11 cellular contexts compared by ENCODE assay signal in the genomic region with DNA sequence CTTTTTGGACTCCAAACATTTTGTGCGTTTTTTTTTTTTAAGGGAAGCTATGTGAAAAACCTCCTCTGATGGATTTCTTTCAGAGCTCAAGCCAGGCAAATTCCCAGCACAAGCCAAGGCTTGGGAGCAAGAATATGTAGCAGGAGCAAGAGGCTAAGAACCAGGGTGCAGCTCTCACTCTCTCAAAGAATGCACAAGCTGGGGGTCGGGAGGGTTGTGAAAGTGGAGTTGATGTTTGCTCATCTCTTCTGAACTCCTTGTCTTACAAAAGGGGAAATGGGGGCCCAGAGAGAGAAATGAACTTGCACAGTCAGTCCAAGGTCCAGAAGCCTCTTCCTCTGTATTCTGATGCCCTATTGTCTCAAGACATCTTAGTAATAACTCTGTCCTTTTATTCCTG. TPM values are rescaled to one million over a fixed set of nuclear protein-coding genes. Genes with fewer than 3 reads are reported as not detected.
DNase-seq lines count a peak whose midpoint lies in the region; ATAC-seq and TF ChIP-seq lines count a peak whose summit lies in the region.
"Had no signal": no experiment of that assay in that cellular context is flagged by ENCODE, and none has a peak within 500 bp of the region (broad histone marks: within the 10 kb centered on the region; RNA-seq: fewer than 3 reads in every experiment).

No MANE protein-coding gene starts in this region.

- intact Hi-C loops in mammary epithelial cell (cut with micrococcal nuclease) = no loop called here

- H3K27ac ChIP-seq in mammary epithelial cell (ENCODE audit: insufficient read depth, low read depth, low read length) (no peak overlapping the region), skin epidermis (peak overlapping the region in 20 of 21 experiments; percentile 28 to 99 (median 80))

- dilution Hi-C loops in mammary epithelial cell (cut with HindIII; ENCODE audit: low sequenced_read_pairs) = loop anchor here (25.0 kb wide), 1 partner anchor 172 kb away; no protein-coding TSS in a partner anchor

- H3K4me3 ChIP-seq in NB4 (ENCODE audit: low read depth, low read length) (no peak overlapping the region), mammary epithelial cell (replicated peaks in 1 of 3; ENCODE audit: insufficient read depth in 1 of 3, low read depth in 2 of 3, low read length in 3 of 3) (no peak overlapping the region), skin epidermis (no peak overlapping the region)

- H3K4me1 ChIP-seq in mammary epithelial cell (ENCODE audit: insufficient read depth, low read length) = peaks cover 42% of the 10 kb centered on the region

- H3K4me2 ChIP-seq in mammary epithelial cell (ENCODE audit: insufficient read depth, low read depth, low read length) = no peak overlapping the region

- no peaks in the 10 kb centered on the region for H3K36me3 ChIP-seq in mammary epithelial cell (ENCODE audit: insufficient read depth, low read length)

- peak overlapping the region; percentile 25 for H2AFZ ChIP-seq in mammary epithelial cell (ENCODE audit: low read depth, low read length)

- in situ Hi-C loops in mammary epithelial cell (cut with MboI; ENCODE audit: low sequenced_read_pairs in 2 of 2) = loop anchor here (10.0 to 25.0 kb wide), 2 partner anchors 179 to 322 kb away; no protein-coding TSS in a partner anchor

- WGBS in mammary epithelial cell (ENCODE audit: low coverage, missing lambda C conversion rate) = 10% methylated on average over 2 of the region's 2 CpGs

- TF ChIP-seq CTCF in NB4 (IDR thresholded peaks at IDR 0.05; ENCODE audit: low read depth, low read length) = no peak
- TF ChIP-seq CTCF in mammary epithelial cell (conservative IDR thresholded peaks at IDR 0.05 in 1 of 2, IDR thresholded peaks at IDR 0.05 in 1 of 2; ENCODE audit: extremely low read depth in 1 of 2, insufficient read depth in 1 of 2, low read depth in 1 of 2, low read length in 2 of 2) = no peak

- CTCF ChIA-PET in mammary epithelial cell (lab: Charles Lee; ENCODE audit: low non-redundant PET) = interaction anchor here (0.6 kb wide), 1 partner anchor 11 kb away, joined by 4 read pairs; no protein-coding TSS in a partner anchor

- TF ChIP-seq POLR2A in NB4 (IDR thresholded peaks at IDR 0.05; ENCODE audit: extremely low read depth, insufficient read length) = no peak

- H4K20me1 ChIP-seq in mammary epithelial cell (ENCODE audit: insufficient read depth, low read length) = no peaks in the 10 kb centered on the region

- H3K79me2 ChIP-seq in mammary epithelial cell (ENCODE audit: insufficient read depth, low read length) = no peaks in the 10 kb centered on the region

- H3K9me3 ChIP-seq in mammary epithelial cell (replicated peaks; ENCODE audit: insufficient read depth, low read length) = no peaks in the 10 kb centered on the region

- no peak overlapping the region for H3K9ac ChIP-seq in mammary epithelial cell (ENCODE audit: insufficient read depth, low read length)

- H3K27me3 ChIP-seq in mammary epithelial cell (ENCODE audit: insufficient read depth, low read length) = no peaks in the 10 kb centered on the region

- DNase-seq in EH (ENCODE audit: low read depth) (peak; percentile 24), NB4 (ENCODE audit: low read depth) (peak; percentile 71), mammary epithelial cell (no peak)
- DNase-seq: activated CD8-positive, alpha-beta memory T cell treated with anti-CD3 and anti-CD28 coated beads for 24 hours; NCI-H748 treated with DMSO at 0.1 percent for 48 hours; stimulated activated CD4-positive, alpha-beta T cell treated with anti-CD3 and anti-CD28 coated beads, Interleukin-2, amount 100 ng/mL, for 24 hours had no signal

- BruUV-seq in mammary epithelial cell (replicated peaks; lab: Mats Ljungman, UMichigan) = no TSS peak

- no peak for ATAC-seq in HG03108 (IDR thresholded peaks at IDR 0.05; ENCODE audit: unreplicated experiment)
- no peak for ATAC-seq in GM21737 (IDR thresholded peaks at IDR 0.05; ENCODE audit: unreplicated experiment)
- ATAC-seq in HG02642 (IDR thresholded peaks at IDR 0.05; ENCODE audit: poor library complexity, unreplicated experiment) = no peak
- no peak for ATAC-seq in HG03469 (IDR thresholded peaks at IDR 0.05; ENCODE audit: unreplicated experiment)

RNA-seq across cellular contexts. Expression of gene TRAF1, which starts 7.7 kb away (rescaled TPM):
- 1 to 10 TPM in 1 of 2 donors, under 1 TPM in 1; 0.89 to 1.0 TPM for total RNA-seq in mammary epithelial cell
- 0.28 TPM for polyA plus RNA-seq in mammary epithelial cell
- polyA minus RNA-seq in mammary epithelial cell = not detected

RNA-seq across cellular contexts. Expression of gene PHF19, which starts 57.3 kb away (rescaled TPM):
- 10 to 100 TPM in 1 of 2 donors, 1 to 10 TPM in 1; 4.3 to 52.9 TPM for total RNA-seq in mammary epithelial cell
- polyA plus RNA-seq in mammary epithelial cell = 60.9 TPM
- 47.9 TPM for polyA minus RNA-seq in mammary epithelial cell
